8 cellular contexts compared by ENCODE assay signal in the genomic region with DNA sequence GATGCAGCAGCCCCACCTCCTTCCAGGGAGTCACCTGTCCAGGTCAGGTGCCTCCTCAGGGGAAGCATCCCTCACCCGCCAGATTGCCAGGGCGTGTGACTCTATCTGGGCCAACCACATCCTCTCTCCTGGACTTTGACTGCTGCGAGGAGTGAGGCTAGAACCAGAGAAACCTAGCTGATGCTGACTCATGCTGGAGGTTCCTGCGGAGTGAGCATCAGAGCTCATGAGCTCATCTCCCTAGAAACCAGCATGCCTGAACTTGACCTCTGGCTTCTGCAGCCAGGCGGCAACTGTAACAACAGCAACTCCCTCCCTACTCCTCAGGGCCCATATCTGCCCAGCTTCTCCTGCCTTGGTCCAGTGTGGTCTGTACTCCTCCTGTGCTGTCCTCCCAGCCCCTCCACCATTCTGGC. TPM values are rescaled to one million over a fixed set of nuclear protein-coding genes. Genes with fewer than 3 reads are reported as not detected.
A peak's percentile ranks its signal among the peaks of the same experiment; 100 is the strongest.
DNase-seq lines count a peak whose midpoint lies in the region; ATAC-seq and TF ChIP-seq lines count a peak whose summit lies in the region.

No MANE protein-coding gene starts in this region.

- H3K9me3 Mint-ChIP-seq in osteocyte (ENCODE audit: unreplicated experiment), result no peaks in the 10 kb centered on the region

- no peaks in the 10 kb centered on the region for H3K9me2 ChIP-seq in Karpas-422 (replicated peaks; ENCODE audit: insufficient read depth, low read length)

- H3K36me3 Mint-ChIP-seq in osteocyte (ENCODE audit: unreplicated experiment), result no peaks in the 10 kb centered on the region

- no peaks in the 10 kb centered on the region for H3K27me3 ChIP-seq in Karpas-422 (ENCODE audit: low read length)

- peak; percentile 98 for DNase-seq in A172 (ENCODE audit: low spot score)
- peak; percentile 95 for DNase-seq in NCI-H2196 (lab: John Stamatoyannopoulos, UW; ENCODE audit: unreplicated experiment)
- DNase-seq in activated CD4-positive, alpha-beta T cell treated with anti-CD3 and anti-CD28 coated beads, Interleukin-2, amount 50 U/mL, for 4 hours, result peak; percentile 27 to 30
- DNase-seq in erythroblast (lab: John Stamatoyannopoulos, UW), result peak; percentile 88 to 92
- peak; percentile 84 for DNase-seq in osteocyte (ENCODE audit: extremely low spot score, unreplicated experiment)
- DNase-seq in Karpas-422, result no peak

- no peaks in the 10 kb centered on the region for H3K79me2 ChIP-seq in Karpas-422 (ENCODE audit: low read length)

- no peaks in the 10 kb centered on the region for H4K20me1 ChIP-seq in Karpas-422 (ENCODE audit: insufficient read depth, low read depth, low read length)

- TF ChIP-seq CTCF in osteocyte (IDR thresholded peaks at IDR 0.05), result no peak

- H3K27ac ChIP-seq in Karpas-422 (ENCODE audit: low read length), result no peak overlapping the region

- ATAC-seq in GM18858 (IDR thresholded peaks at IDR 0.05; ENCODE audit: unreplicated experiment), result peak; percentile 83
- ATAC-seq in HG02981 (IDR thresholded peaks at IDR 0.05; ENCODE audit: unreplicated experiment), result peak; percentile 92

- H3K4me3 Mint-ChIP-seq in osteocyte (ENCODE audit: unreplicated experiment), result no peak overlapping the region

- no peak overlapping the region for H3K9ac ChIP-seq in Karpas-422 (ENCODE audit: low read length)

- peaks cover 4% of the 10 kb centered on the region; the same call in 1 of the 2 replicates for H3K4me1 ChIP-seq in Karpas-422 (ENCODE audit: low read length)

- TF ChIP-seq POLR2A in erythroblast (IDR thresholded peaks at IDR 0.05; ENCODE audit: low read length), result no peak

- peaks cover 30% of the 10 kb centered on the region for H3K4me1 Mint-ChIP-seq in osteocyte (ENCODE audit: unreplicated experiment)

- H3K36me3 ChIP-seq in Karpas-422 (ENCODE audit: insufficient read depth, low read length), result no peaks in the 10 kb centered on the region

- H2AFZ ChIP-seq in Karpas-422 (ENCODE audit: low read length), result no peak overlapping the region

- peak overlapping the region; percentile 86 for H3K27ac Mint-ChIP-seq in osteocyte (ENCODE audit: unreplicated experiment)

- H3K4me3 ChIP-seq in Karpas-422 (ENCODE audit: low read length), result no peak overlapping the region

- no peak overlapping the region for H3K4me2 ChIP-seq in Karpas-422 (ENCODE audit: low read depth, low read length, poor library complexity, severe bottlenecking)

- H3K9me3 ChIP-seq in Karpas-422 (ENCODE audit: low read length), result no peaks in the 10 kb centered on the region

- H3K27me3 Mint-ChIP-seq in osteocyte (ENCODE audit: unreplicated experiment), result no peaks in the 10 kb centered on the region

RNA-seq across cellular contexts. Expression of gene NT5DC4, which starts 28.3 kb away (rescaled TPM):
- total RNA-seq in A172 (2014; rRNA removed; shearing (Covaris generic)), result 0.26 TPM in 1 of 2 replicates, not detected in the other
- total RNA-seq in osteocyte, result not detected in 2 replicates
- total RNA-seq in Karpas-422 (2014; rRNA removed; shearing (Covaris generic); ENCODE audit: low replicate concordance), result not detected in 2 replicates

RNA-seq across cellular contexts. Expression of gene SLC20A1, which starts 46.8 kb away (rescaled TPM):
- 112 and 159 TPM in 2 replicates for total RNA-seq in A172 (2014; rRNA removed; shearing (Covaris generic))
- total RNA-seq in osteocyte, result 77.6 and 80.4 TPM in 2 replicates
- total RNA-seq in Karpas-422 (2014; rRNA removed; shearing (Covaris generic); ENCODE audit: low replicate concordance), result 24.6 and 48.4 TPM in 2 replicates
